ENCODE assay signal across 8 cellular contexts in genomic region chr9:85610074-85610855, GRCh38.
DNase-seq lines count a peak whose midpoint lies in the region; ATAC-seq, FAIRE-seq and TF ChIP-seq lines count a peak whose summit lies in the region.

No MANE protein-coding gene starts in this region.

- H3K4me3 Mint-ChIP-seq in H9 = no peak overlapping the region
- H3K4me3 Mint-ChIP-seq in stimulated activated naive B cell treated with anti-CD40 and anti-IgM and Interleukin-4, amounts not matched to agents 10 μg/mL and 1 μg/mL and 100 μg/mL, for 72 hours = peak overlapping the region; percentile 61 to 62

- H4K91ac ChIP-seq in H9 (ENCODE audit: insufficient read length, low read depth, low read length) = no peak overlapping the region

- H3K23me2 ChIP-seq in H9 (ENCODE audit: insufficient read length, low read depth, low read length, poor library complexity, severe bottlenecking) = no peaks in the 10 kb centered on the region

- no CpG with 5 or more reads among the region's 4 CpGs for WGBS in H9 (ENCODE audit: extremely low coverage, insufficient read length, low lambda C conversion rate)

- no peak overlapping the region for H2BK15ac ChIP-seq in H9 (ENCODE audit: low read depth, low read length)

- no peak overlapping the region for H2AK5ac ChIP-seq in H9 (ENCODE audit: insufficient read length, low read length)

- H3K9me3 ChIP-seq in H9 (ENCODE audit: control insufficient read depth, low read depth, low read length) (no peaks in the 10 kb centered on the region), RWPE2 (ENCODE audit: severe bottlenecking) (no peaks in the 10 kb centered on the region)

- H3K4ac ChIP-seq in H9 (ENCODE audit: low read depth, low read length) = no peak overlapping the region

- H3K4me2 ChIP-seq in H9 (ENCODE audit: insufficient read depth, insufficient read length, low read length) = no peak overlapping the region

- DNase-seq in H9 (no peak), LHCN-M2 (ENCODE audit: low read depth) (peak; percentile 76), RWPE2 (ENCODE audit: low spot score) (no peak), cardiac fibroblast (ENCODE audit: low read depth in 2 of 2) (peak; percentile 89 to 90), islet precursor cell (peak; percentile 54)
- DNase-seq in stimulated activated naive B cell treated with anti-CD40 and anti-IgM and Interleukin-4, amounts not matched to agents 10 μg/mL and 1 μg/mL and 100 μg/mL, for 72 hours = peak; percentile 42

- H3K23ac ChIP-seq in H9 (ENCODE audit: insufficient read length, low read depth, low read length) = no peak overlapping the region

- H3K4me1 Mint-ChIP-seq in H9 = peaks cover 3 to 4% of the 10 kb centered on the region in 2 experiments; a peak in 3 of 4 replicates
- peaks cover 8 to 15% of the 10 kb centered on the region in 2 donors for H3K4me1 Mint-ChIP-seq in stimulated activated naive B cell treated with anti-CD40 and anti-IgM and Interleukin-4, amounts not matched to agents 10 μg/mL and 1 μg/mL and 100 μg/mL, for 72 hours

- H4K5ac ChIP-seq in H9 (ENCODE audit: insufficient read length, low read depth, low read length) = no peak overlapping the region

- H3K14ac ChIP-seq in H9 (ENCODE audit: insufficient read depth, low read length) = no peak overlapping the region

- no peak overlapping the region for H2AFZ ChIP-seq in H9 (ENCODE audit: low read length)

- no peak overlapping the region for H3K56ac ChIP-seq in H9 (ENCODE audit: insufficient read length, low read depth, low read length)

- H3K4me3 ChIP-seq in RWPE2 (ENCODE audit: severe bottlenecking) (peak overlapping the region; percentile 18), cardiac fibroblast (replicated peaks in 1 of 2; ENCODE audit: low read depth in 2 of 2, low read length in 2 of 2) (peak overlapping the region in 1 of 2 donors; percentile 24)

- no peak overlapping the region for H3K9ac ChIP-seq in H9 (ENCODE audit: extremely low read depth, insufficient read length, low read length)

- no peaks in the 10 kb centered on the region for H3K79me2 ChIP-seq in H9 (ENCODE audit: insufficient read depth, low read length)

- TF ChIP-seq CTCF in 22Rv1 (IDR thresholded peaks at IDR 0.05) = peak; percentile 86
- peak; percentile 79 for TF ChIP-seq CTCF in H9 (conservative IDR thresholded peaks at IDR 0.05)
- TF ChIP-seq CTCF in RWPE2 (IDR thresholded peaks at IDR 0.05; ENCODE audit: poor library complexity, severe bottlenecking) = peak; percentile 93
- TF ChIP-seq CTCF in cardiac fibroblast (IDR thresholded peaks at IDR 0.05; ENCODE audit: low read depth, low read length) = peak; percentile 81

- H4K20me1 ChIP-seq in H9 (ENCODE audit: control insufficient read depth, insufficient read depth, insufficient read length) = no peaks in the 10 kb centered on the region

- H3K36me3 Mint-ChIP-seq in H9 (ENCODE audit: insufficient read depth in 1 of 3, low read depth in 3 of 3) = no peaks in the 10 kb centered on the region; a peak in 1 of 7 replicates
- peaks cover 2 to 4% of the 10 kb centered on the region in 2 donors for H3K36me3 Mint-ChIP-seq in stimulated activated naive B cell treated with anti-CD40 and anti-IgM and Interleukin-4, amounts not matched to agents 10 μg/mL and 1 μg/mL and 100 μg/mL, for 72 hours

- H3K36me3 ChIP-seq in RWPE2 (ENCODE audit: low read depth) = peaks cover 3% of the 10 kb centered on the region; the same call in 1 of the 2 replicates

- H3K27me3 ChIP-seq in H9 (ENCODE audit: insufficient read depth, low read length) (no peaks in the 10 kb centered on the region), RWPE2 (ENCODE audit: insufficient read depth, poor library complexity, severe bottlenecking) (no peaks in the 10 kb centered on the region)

- H2BK120ac ChIP-seq in H9 (ENCODE audit: low read depth, low read length, poor library complexity, severe bottlenecking) = no peak overlapping the region

- H3K18ac ChIP-seq in H9 (ENCODE audit: insufficient read length, low read depth, low read length) = no peak overlapping the region

- H2BK20ac ChIP-seq in H9 (ENCODE audit: low read depth, low read length, poor library complexity, severe bottlenecking) = no peak overlapping the region

- H3K27me3 Mint-ChIP-seq in H9 (ENCODE audit: low read depth) = no peaks in the 10 kb centered on the region
- no peaks in the 10 kb centered on the region for H3K27me3 Mint-ChIP-seq in stimulated activated naive B cell treated with anti-CD40 and anti-IgM and Interleukin-4, amounts not matched to agents 10 μg/mL and 1 μg/mL and 100 μg/mL, for 72 hours

- no peaks in the 10 kb centered on the region for H3K79me1 ChIP-seq in H9 (ENCODE audit: insufficient read depth, low read depth, low read length, poor library complexity, severe bottlenecking)

- H3K4me1 ChIP-seq in H9 (ENCODE audit: insufficient read depth, low read length) (no peaks in the 10 kb centered on the region), RWPE2 (ENCODE audit: insufficient read depth, poor library complexity, severe bottlenecking) (peaks cover 3% of the 10 kb centered on the region)

- H4K8ac ChIP-seq in H9 (replicated peaks; ENCODE audit: insufficient read length, low read depth, low read length) = no peak overlapping the region

- peak; percentile 66; the same call in 2 of the 3 replicates for ATAC-seq in RWPE2 (ENCODE audit: low read depth)
- peak; percentile 98 to 99 for ATAC-seq in stimulated activated naive B cell treated with anti-CD40 and anti-IgM and Interleukin-4, amounts not matched to agents 10 μg/mL and 1 μg/mL and 100 μg/mL, for 72 hours (replicated peaks)

- H3T11ph ChIP-seq in H9 (ENCODE audit: low read length) = no peak overlapping the region

- no peak overlapping the region for H2BK12ac ChIP-seq in H9 (ENCODE audit: insufficient read length, low read depth, low read length)

- no peaks in the 10 kb centered on the region for H3K9me3 Mint-ChIP-seq in H9
- H3K9me3 Mint-ChIP-seq in stimulated activated naive B cell treated with anti-CD40 and anti-IgM and Interleukin-4, amounts not matched to agents 10 μg/mL and 1 μg/mL and 100 μg/mL, for 72 hours = no peaks in the 10 kb centered on the region

- H3K27ac ChIP-seq in 22Rv1 (no peak overlapping the region), H9 (ENCODE audit: insufficient read length, low read depth, low read length) (no peak overlapping the region), RWPE2 (ENCODE audit: poor library complexity, severe bottlenecking) (no peak overlapping the region)

- FAIRE-seq in G401.6 (lab: Jason Lieb, UNC) = peak; percentile 94

- no peak overlapping the region for H2BK5ac ChIP-seq in H9 (ENCODE audit: insufficient read length, low read length)

- H3K27ac Mint-ChIP-seq in H9 = peak overlapping the region in 1 of 3 experiments; percentile 60; a peak in 1 of 7 replicates
- peak overlapping the region; percentile 15 for H3K27ac Mint-ChIP-seq in stimulated activated naive B cell treated with anti-CD40 and anti-IgM and Interleukin-4, amounts not matched to agents 10 μg/mL and 1 μg/mL and 100 μg/mL, for 72 hours

Comparison
In these comparisons a context has a peak if more than half of its experiments do, and no peak if none do; other contexts are left out.
1. DNase-seq: peak in LHCN-M2 (single experiment), cardiac fibroblast (2 of 2), islet precursor cell (single experiment) and stimulated activated naive B cell treated with anti-CD40 and anti-IgM and Interleukin-4, amounts not matched to agents 10 μg/mL and 1 μg/mL and 100 μg/mL, for 72 hours (single experiment); none in H9 (single experiment) and RWPE2 (single experiment).
2. H3K4me3 Mint-ChIP-seq: peak in stimulated activated naive B cell treated with anti-CD40 and anti-IgM and Interleukin-4, amounts not matched to agents 10 μg/mL and 1 μg/mL and 100 μg/mL, for 72 hours (2 of 2); none in H9 (0 of 2).
3. Peak in every context shown above with its lines, with median percentiles within 50 percentile points of each other: CTCF ChIP-seq.